Comparison of ENCODE assay signal across 8 cellular contexts in genomic region chr4:76748649-76749048, GRCh38.
DNase-seq lines count a peak whose midpoint lies in the region; ATAC-seq and TF ChIP-seq lines count a peak whose summit lies in the region.

No MANE protein-coding gene starts in this region.

- TF ChIP-seq CTCF in HEK293 (tag by site-specific recombination; IDR thresholded peaks at IDR 0.05) (0 out of 2 replicates have a peak, but pooled peaks have one; percentile 31), RWPE2 (IDR thresholded peaks at IDR 0.05; ENCODE audit: poor library complexity, severe bottlenecking) (peak; percentile 68), foreskin keratinocyte (conservative IDR thresholded peaks at IDR 0.05) (peak; percentile 64)

- H3K9me3 ChIP-seq in HEK293 (ENCODE audit: control insufficient read depth, insufficient read depth, low read depth, low read length) (no peaks in the 10 kb centered on the region), RWPE2 (ENCODE audit: severe bottlenecking) (no peaks in the 10 kb centered on the region)

- H3K4me3 ChIP-seq in HEK293 (ENCODE audit: low read depth, low read length) (no peak overlapping the region), RWPE2 (ENCODE audit: severe bottlenecking) (no peak overlapping the region)

- peak; percentile 41 for DNase-seq in DMS153 treated with DMSO at 0.1 percent for 48 hours (lab: John Stamatoyannopoulos, UW; ENCODE audit: unreplicated experiment)
- no peak for DNase-seq in RWPE2 (ENCODE audit: low spot score)
- DNase-seq in foreskin keratinocyte, result peak in 1 of 2 donors; percentile 28
- no peak for DNase-seq in superior temporal gyrus (ENCODE audit: extremely low spot score)
- DNase-seq in stimulated activated CD4-positive, alpha-beta T cell treated with anti-CD3 and anti-CD28 coated beads, Interleukin-12 subunit alpha, Interleukin-12 subunit beta, amount 100 ng/mL, for 4 hours, result no peak

- 0 out of 2 replicates have a peak, but pooled peaks cover 7% of the 10 kb centered on the region for H3K4me1 ChIP-seq in HEK293 (ENCODE audit: control insufficient read depth, insufficient read depth, low read length)
- peaks cover 21% of the 10 kb centered on the region for H3K4me1 ChIP-seq in RWPE2 (ENCODE audit: insufficient read depth, poor library complexity, severe bottlenecking)
- H3K4me1 ChIP-seq in foreskin keratinocyte, result peaks cover 8% of the 10 kb centered on the region

- H3K36me3 ChIP-seq in HEK293 (ENCODE audit: control insufficient read depth in 2 of 2, insufficient read depth in 1 of 2, low read length in 2 of 2), result no peaks in the 10 kb centered on the region
- H3K36me3 ChIP-seq in RWPE2 (ENCODE audit: low read depth), result peaks cover 69% of the 10 kb centered on the region

- H3K27ac ChIP-seq in HEK293 (ENCODE audit: extremely low read depth, low read depth, low read length) (no peak overlapping the region), RWPE2 (ENCODE audit: poor library complexity, severe bottlenecking) (no peak overlapping the region), foreskin keratinocyte (no peak overlapping the region)

- no peak for ATAC-seq in RWPE2 (ENCODE audit: low read depth)
- ATAC-seq in foreskin keratinocyte, result no peak
- ATAC-seq in HG03135 (IDR thresholded peaks at IDR 0.05; ENCODE audit: unreplicated experiment), result no peak
- no peak for ATAC-seq in HG03025 (IDR thresholded peaks at IDR 0.05; ENCODE audit: low FRiP score, unreplicated experiment)

- CTCF ChIA-PET in HEK293 (lab: Yijun Ruan, JAX), result no interaction called here

- no peaks in the 10 kb centered on the region for H3K27me3 ChIP-seq in RWPE2 (ENCODE audit: insufficient read depth, poor library complexity, severe bottlenecking)
- H3K27me3 ChIP-seq in foreskin keratinocyte, result no peaks in the 10 kb centered on the region

- POLR2A ChIA-PET in HEK293 (lab: Yijun Ruan, JAX), result no interaction called here

TF ChIP-seq in HEK293, 187 proteins besides CTCF, POLR2A, EP300 and RAD21:
- TF ChIP-seq ZNF560 (tag by site-specific recombination; IDR thresholded peaks at IDR 0.05; ENCODE audit: borderline replicate concordance) (no peak), KLF10 (tag by site-specific recombination; IDR thresholded peaks at IDR 0.05) (no peak), ZNF174 (tag by site-specific recombination; IDR thresholded peaks at IDR 0.05) (no peak), ZXDB (tag by site-specific recombination; IDR thresholded peaks at IDR 0.05) (0 out of 2 replicates have a peak, but pooled peaks have one; percentile 29), ZNF362 (tag by site-specific recombination; IDR thresholded peaks at IDR 0.05) (peak; percentile 81), ZNF335 (tag by site-specific recombination; conservative IDR thresholded peaks at IDR 0.05) (peak; percentile 39; the same call in 1 of the 2 replicates), TSHZ1 (tag by site-specific recombination; IDR thresholded peaks at IDR 0.05; ENCODE audit: borderline replicate concordance) (no peak), ZNF654 (tag by site-specific recombination; IDR thresholded peaks at IDR 0.05; ENCODE audit: low read depth) (peak; percentile 72), ZBTB17 (tag by site-specific recombination; IDR thresholded peaks at IDR 0.05) (peak; percentile 59)
